ENCODE assay signal across 8 cellular contexts in genomic region chr19:44754743-44755066, GRCh38. TPM values are rescaled to one million over a fixed set of nuclear protein-coding genes. Genes with fewer than 3 reads are reported as not detected.
A peak's percentile ranks its signal among the peaks of the same experiment; 100 is the strongest.
DNase-seq lines count a peak whose midpoint lies in the region; ATAC-seq, FAIRE-seq and TF ChIP-seq lines count a peak whose summit lies in the region.

No MANE protein-coding gene starts in this region.

- H3K4me3 Mint-ChIP-seq in CD8-positive, alpha-beta T cell = peak overlapping the region; percentile 95

- peak overlapping the region; percentile 83 for H3K27ac ChIP-seq in CD8-positive, alpha-beta T cell (ENCODE audit: low read depth, low read length)
- H3K27ac ChIP-seq in OCI-LY3 (ENCODE audit: low read length) (peak overlapping the region; percentile 97), endothelial cell of umbilical vein (ENCODE audit: insufficient read depth, low read depth, low read length) (peak overlapping the region; percentile 86), pancreas (peak overlapping the region; percentile 79 to 96 (median 83))

- no peak for TF ChIP-seq CTCF in CD8-positive, alpha-beta T cell (IDR thresholded peaks at IDR 0.05)
- TF ChIP-seq CTCF in OCI-LY3 (IDR thresholded peaks at IDR 0.05; ENCODE audit: low read depth, low read length) (no peak), endothelial cell of umbilical vein (IDR thresholded peaks at IDR 0.05; ENCODE audit: extremely low read depth in 1 of 2, insufficient read depth in 1 of 2, low read depth in 1 of 2, low read length in 2 of 2) (no peak), pancreas (IDR thresholded peaks at IDR 0.05) (no peak)

- POLR2A ChIA-PET in CD8-positive, alpha-beta T cell (lab: Charles Lee) = no interaction called here
- POLR2A ChIA-PET in endothelial cell of umbilical vein (lab: Charles Lee) = no interaction called here

- intact Hi-C loops in CD8-positive, alpha-beta T cell (cut with DNase I, micrococcal nuclease) = loop anchor here (5.0 kb wide), 2 partner anchors 248 to 963 kb away; partner anchors contain the start of gene RELB (in 1 of the 2)
- intact Hi-C loops in endothelial cell of umbilical vein (cut with micrococcal nuclease) = loop anchor here (5.0 kb wide), 1 partner anchor 67 kb away; no protein-coding TSS in a partner anchor
- intact Hi-C loops in pancreas (cut with DNase I) = no loop called here

- peaks cover 60% of the 10 kb centered on the region for H3K4me1 Mint-ChIP-seq in CD8-positive, alpha-beta T cell (ENCODE audit: low read depth)

- TF ChIP-seq POLR2A in endothelial cell of umbilical vein (IDR thresholded peaks at IDR 0.05; ENCODE audit: low read depth, low read length) = no peak

- H3K79me2 ChIP-seq in OCI-LY3 (ENCODE audit: low read length) (peaks cover 58% of the 10 kb centered on the region), endothelial cell of umbilical vein (ENCODE audit: control insufficient read depth, insufficient read depth, low read length) (peaks cover 18% of the 10 kb centered on the region)

- no peak overlapping the region for H2AFZ ChIP-seq in OCI-LY3 (ENCODE audit: low read depth, low read length)
- H2AFZ ChIP-seq in endothelial cell of umbilical vein (ENCODE audit: low read depth, low read length) = no peak overlapping the region

- H3K27ac Mint-ChIP-seq in CD8-positive, alpha-beta T cell = peak overlapping the region; percentile 97

- no peaks in the 10 kb centered on the region for H3K9me3 ChIP-seq in CD8-positive, alpha-beta T cell (ENCODE audit: low read length)
- H3K9me3 ChIP-seq in OCI-LY3 (ENCODE audit: insufficient read depth, low read length) = no peaks in the 10 kb centered on the region
- no peaks in the 10 kb centered on the region for H3K9me3 ChIP-seq in endothelial cell of umbilical vein (replicated peaks; ENCODE audit: control insufficient read depth, insufficient read depth, low read length)
- no peaks in the 10 kb centered on the region for H3K9me3 ChIP-seq in pancreas

- peak overlapping the region; percentile 100 for H3K4me2 ChIP-seq in OCI-LY3 (ENCODE audit: low read length)
- no peak overlapping the region for H3K4me2 ChIP-seq in endothelial cell of umbilical vein (ENCODE audit: insufficient read depth, low read length)

- H4K20me1 ChIP-seq in OCI-LY3 (ENCODE audit: insufficient read depth, low read length) = peaks cover 13% of the 10 kb centered on the region
- H4K20me1 ChIP-seq in endothelial cell of umbilical vein (replicated peaks; ENCODE audit: control insufficient read depth, extremely low read depth, insufficient read depth, low read length) = no peaks in the 10 kb centered on the region

- peaks cover 63% of the 10 kb centered on the region for H3K4me1 ChIP-seq in CD8-positive, alpha-beta T cell (ENCODE audit: insufficient read depth, low read length)
- H3K4me1 ChIP-seq in OCI-LY3 (ENCODE audit: low read length) (peaks cover 57% of the 10 kb centered on the region), endothelial cell of umbilical vein (ENCODE audit: control insufficient read depth, extremely low read depth, insufficient read depth, low read length) (peaks cover 40% of the 10 kb centered on the region), pancreas (peaks cover 14 to 31% (median 21%) of the 10 kb centered on the region in 3 donors)

- H3K27me3 Mint-ChIP-seq in CD8-positive, alpha-beta T cell (ENCODE audit: low read depth) = no peaks in the 10 kb centered on the region

- WGBS in pancreas, 2 donors = 13 to 14% methylated on average over 10 of the region's 10 CpGs

- H3K4me3 ChIP-seq in CD8-positive, alpha-beta T cell (ENCODE audit: low read depth, low read length) = peak overlapping the region; percentile 84
- H3K4me3 ChIP-seq in OCI-LY3 (ENCODE audit: low read length) (peak overlapping the region; percentile 91), endothelial cell of umbilical vein (replicated peaks in 1 of 3; ENCODE audit: insufficient read depth in 1 of 3, low read depth in 1 of 3, low read length in 3 of 3) (no peak overlapping the region), pancreas (peak overlapping the region in 2 of 4 donors; percentile 49 to 80)

- no peak for DNase-seq in CD8-positive, alpha-beta T cell
- no peak for DNase-seq in endothelial cell of umbilical vein (ENCODE audit: low read depth, low spot score)
- DNase-seq in pancreas = no peak
- no peak for DNase-seq in pons (ENCODE audit: low spot score)
- no peak for DNase-seq in epidermal melanocyte (ENCODE audit: insufficient read length, low spot score)
- DNase-seq in NOMO-1 treated with DMSO at 0.1 percent for 48 hours (lab: John Stamatoyannopoulos, UW; ENCODE audit: unreplicated experiment) = no peak
- no peak for DNase-seq in DMS79 (lab: John Stamatoyannopoulos, UW)

- no peaks in the 10 kb centered on the region for H3K9me3 Mint-ChIP-seq in CD8-positive, alpha-beta T cell

- peaks cover 41% of the 10 kb centered on the region for H3K36me3 Mint-ChIP-seq in CD8-positive, alpha-beta T cell

- H3K9ac ChIP-seq in OCI-LY3 (ENCODE audit: low read length) = peak overlapping the region; percentile 100
- H3K9ac ChIP-seq in endothelial cell of umbilical vein (replicated peaks; ENCODE audit: extremely low read depth, insufficient read depth, low read length) = peak overlapping the region; percentile 19

- no peak for ATAC-seq in CD8-positive, alpha-beta T cell
- ATAC-seq in pancreas = no peak

- peaks cover 8% of the 10 kb centered on the region for H3K36me3 ChIP-seq in CD8-positive, alpha-beta T cell (ENCODE audit: insufficient read depth, low read length)
- H3K36me3 ChIP-seq in OCI-LY3 (replicated peaks; ENCODE audit: low read depth, low read length) = peaks cover 79% of the 10 kb centered on the region
- H3K36me3 ChIP-seq in endothelial cell of umbilical vein (ENCODE audit: control insufficient read depth in 2 of 2, extremely low read depth in 1 of 2, insufficient read depth in 2 of 2, low read length in 2 of 2) = peaks cover 0 to 18% of the 10 kb centered on the region in 2 experiments
- H3K36me3 ChIP-seq in pancreas = peaks cover 0 to 8% (median 0%) of the 10 kb centered on the region in 3 donors

- BruUV-seq in endothelial cell of umbilical vein (replicated peaks; lab: Mats Ljungman, UMichigan) = no TSS peak

- H3K9me1 ChIP-seq in endothelial cell of umbilical vein (replicated peaks; ENCODE audit: control insufficient read depth, extremely low read depth, insufficient read depth, low read length) = no peaks in the 10 kb centered on the region

- dilution Hi-C loops in endothelial cell of umbilical vein (cut with MboI; ENCODE audit: extremely low pct_ligation_motif_present, low sequenced_read_pairs) = no loop called here

- H3K27me3 ChIP-seq in CD8-positive, alpha-beta T cell (ENCODE audit: insufficient read depth, low read length) = no peaks in the 10 kb centered on the region
- H3K27me3 ChIP-seq in OCI-LY3 (ENCODE audit: low read depth, low read length) (no peaks in the 10 kb centered on the region), endothelial cell of umbilical vein (ENCODE audit: control insufficient read depth in 2 of 2, insufficient read depth in 2 of 2, low read length in 2 of 2) (no peaks in the 10 kb centered on the region), pancreas (no peaks in the 10 kb centered on the region)

- CTCF ChIA-PET in CD8-positive, alpha-beta T cell (lab: Charles Lee) = interaction anchor here (0.7 to 28.9 kb wide), 5 partner anchors 10 to 33 kb away, joined by 3 to 638 read pairs (median 6); no protein-coding TSS in a partner anchor
- CTCF ChIA-PET in endothelial cell of umbilical vein (lab: Charles Lee) = interaction anchor here (1.1 to 4.9 kb wide), 5 partner anchors 12 to 65 kb away, joined by 3 to 71 read pairs (median 10); no protein-coding TSS in a partner anchor

- FAIRE-seq in endothelial cell of umbilical vein (lab: Jason Lieb, UNC) = no peak
- FAIRE-seq in pancreas (lab: Jason Lieb, UNC) = no peak

RNA-seq across cellular contexts. Expression of gene BCL3, which starts 6.2 kb away (rescaled TPM):
- 100 to 1,000 TPM; 107 to 116 TPM for total RNA-seq in CD8-positive, alpha-beta T cell
- 24.0 and 26.9 TPM in 2 replicates for total RNA-seq in endothelial cell of umbilical vein
- 11.0 and 15.3 TPM in 2 replicates for polyA plus RNA-seq in endothelial cell of umbilical vein
- 7.2 and 9.0 TPM in 2 replicates for polyA plus RNA-seq in endothelial cell of umbilical vein (2011; cell fraction: cytosol; rRNA removed)
- 9.7 and 11.6 TPM in 2 replicates for polyA plus RNA-seq in endothelial cell of umbilical vein (2011; cell fraction: nucleus; rRNA removed)
- polyA plus RNA-seq in endothelial cell of umbilical vein (2012) = 10.4 and 17.2 TPM in 2 replicates
- polyA minus RNA-seq in endothelial cell of umbilical vein = 4.7 and 10.4 TPM in 2 replicates
- 17.0 TPM for polyA minus RNA-seq in endothelial cell of umbilical vein (2011; cell fraction: cytosol; rRNA and poly(A)+ RNA removed)
- 5.7 and 7.2 TPM in 2 replicates for polyA minus RNA-seq in endothelial cell of umbilical vein (2011; cell fraction: nucleus; rRNA and poly(A)+ RNA removed)
- total RNA-seq in pancreas = 10 to 100 TPM; 13.9 to 50.3 (median 30.0) TPM
- 100 to 1,000 TPM in 1 of 2 donors, 10 to 100 TPM in 1; 79.9 to 113 TPM for polyA plus RNA-seq in pancreas

RNA-seq across cellular contexts. Expression of gene CBLC, which starts 23.0 kb away (rescaled TPM):
- not detected for total RNA-seq in CD8-positive, alpha-beta T cell
- total RNA-seq in endothelial cell of umbilical vein = not detected in 2 replicates
- 0.04 and 0.08 TPM in 2 replicates for polyA plus RNA-seq in endothelial cell of umbilical vein
- not detected in 2 replicates for polyA plus RNA-seq in endothelial cell of umbilical vein (2011; cell fraction: cytosol; rRNA removed)
- polyA plus RNA-seq in endothelial cell of umbilical vein (2011; cell fraction: nucleus; rRNA removed) = 0.10 TPM in 1 of 2 replicates, not detected in the other
- not detected in 2 replicates for polyA plus RNA-seq in endothelial cell of umbilical vein (2012)
- polyA minus RNA-seq in endothelial cell of umbilical vein = not detected in 2 replicates
- polyA minus RNA-seq in endothelial cell of umbilical vein (2011; cell fraction: cytosol; rRNA and poly(A)+ RNA removed) = not detected
- not detected in 2 replicates for polyA minus RNA-seq in endothelial cell of umbilical vein (2011; cell fraction: nucleus; rRNA and poly(A)+ RNA removed)
- 10 to 100 TPM; 10.1 to 14.8 (median 12.1) TPM for total RNA-seq in pancreas
- 10 to 100 TPM; 16.5 to 29.7 TPM for polyA plus RNA-seq in pancreas

RNA-seq across cellular contexts. Expression of gene BCAM, which starts 54.2 kb away (rescaled TPM):
- total RNA-seq in CD8-positive, alpha-beta T cell = not detected
- total RNA-seq in endothelial cell of umbilical vein = 28.5 and 29.0 TPM in 2 replicates
- polyA plus RNA-seq in endothelial cell of umbilical vein = 23.9 and 32.5 TPM in 2 replicates
- polyA plus RNA-seq in endothelial cell of umbilical vein (2011; cell fraction: cytosol; rRNA removed) = 10.3 and 16.7 TPM in 2 replicates
- 38.1 and 38.2 TPM in 2 replicates for polyA plus RNA-seq in endothelial cell of umbilical vein (2011; cell fraction: nucleus; rRNA removed)
- 15.7 and 30.3 TPM in 2 replicates for polyA plus RNA-seq in endothelial cell of umbilical vein (2012)
- polyA minus RNA-seq in endothelial cell of umbilical vein = 7.8 and 9.4 TPM in 2 replicates
- polyA minus RNA-seq in endothelial cell of umbilical vein (2011; cell fraction: cytosol; rRNA and poly(A)+ RNA removed) = not detected
- polyA minus RNA-seq in endothelial cell of umbilical vein (2011; cell fraction: nucleus; rRNA and poly(A)+ RNA removed) = 5.0 and 12.7 TPM in 2 replicates
- 10 to 100 TPM; 28.8 to 74.5 (median 40.5) TPM for total RNA-seq in pancreas
- polyA plus RNA-seq in pancreas = 100 to 1,000 TPM in 1 of 2 donors, 10 to 100 TPM in 1; 99.5 to 140 TPM

RNA-seq across cellular contexts. Expression of gene CEACAM16, which starts 55.8 kb away (rescaled TPM):
- total RNA-seq in CD8-positive, alpha-beta T cell = not detected
- total RNA-seq in endothelial cell of umbilical vein (not detected in 2 replicates), pancreas (1 to 10 TPM in 1 of 6 donors, under 1 TPM in 3, not detected in 2; 0.16 to 1.0 (median 0.31) TPM)
- polyA plus RNA-seq in endothelial cell of umbilical vein (not detected in 2 replicates), pancreas (under 1 TPM in 1 of 2 donors, not detected in 1; 0.57 TPM)
- not detected in 2 replicates for polyA plus RNA-seq in endothelial cell of umbilical vein (2011; cell fraction: cytosol; rRNA removed)
- polyA plus RNA-seq in endothelial cell of umbilical vein (2011; cell fraction: nucleus; rRNA removed) = not detected in 2 replicates
- polyA plus RNA-seq in endothelial cell of umbilical vein (2012) = not detected in 2 replicates
- polyA minus RNA-seq in endothelial cell of umbilical vein = not detected in 2 replicates
- not detected for polyA minus RNA-seq in endothelial cell of umbilical vein (2011; cell fraction: cytosol; rRNA and poly(A)+ RNA removed)
- not detected in 2 replicates for polyA minus RNA-seq in endothelial cell of umbilical vein (2011; cell fraction: nucleus; rRNA and poly(A)+ RNA removed)

Comparison
In these comparisons a context has a peak if more than half of its experiments do, and no peak if none do; other contexts are left out.
1. H3K4me3 ChIP-seq: peak in CD8-positive, alpha-beta T cell (single experiment) and OCI-LY3 (single experiment); none in endothelial cell of umbilical vein (0 of 3).
2. RNA of gene CBLC, which starts 23.0 kb away (total RNA-seq): 10.1 to 14.8 TPM in pancreas; not detected in CD8-positive, alpha-beta T cell and not detected in endothelial cell of umbilical vein; every median in the first group is over 10 times any median in the second.
3. RNA of gene BCAM, which starts 54.2 kb away (total RNA-seq): 28.8 to 74.5 TPM in pancreas and 28.5 to 29.0 TPM in endothelial cell of umbilical vein; not detected in CD8-positive, alpha-beta T cell; every median in the first group is over 10 times any median in the second.
4. intact Hi-C loops: an anchor here in CD8-positive, alpha-beta T cell (5.0 kb wide) and endothelial cell of umbilical vein (5.0 kb wide); none called in pancreas.
5. Peak in every context shown above with its lines, with median percentiles within 50 percentile points of each other: H3K27ac ChIP-seq.